In the genomic region with DNA sequence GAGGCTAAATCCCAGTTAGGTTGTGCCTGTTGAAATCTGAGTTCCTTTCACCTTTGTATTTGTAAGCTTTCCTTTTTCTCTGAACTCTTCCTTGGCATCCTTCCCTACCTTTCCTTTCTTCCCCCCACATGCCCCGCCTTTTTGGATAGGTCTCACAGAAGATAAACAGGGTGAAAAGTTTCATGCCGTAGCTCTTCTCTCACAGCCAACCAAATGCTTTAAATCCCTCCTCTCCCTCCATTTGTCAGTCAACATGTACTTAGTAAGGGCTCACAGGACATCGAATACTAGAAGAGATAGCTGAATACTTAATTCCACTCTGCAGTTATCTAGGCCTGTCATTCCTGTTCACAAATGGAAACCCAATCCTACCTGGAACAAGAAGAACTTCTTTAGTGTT, we compare ENCODE assay signal across 24 cellular contexts.
DNase-seq lines count a peak whose midpoint lies in the region; ATAC-seq and FAIRE-seq lines count a peak whose summit lies in the region.
"Had no signal": no experiment of that assay in that cellular context is flagged by ENCODE, and none has a peak within 500 bp of the region (broad histone marks: within the 10 kb centered on the region; RNA-seq: fewer than 3 reads in every experiment).

No MANE protein-coding gene starts in this region.

- H3K36me3 ChIP-seq in small intestine (ENCODE audit: control insufficient read depth in 2 of 2, insufficient read depth in 2 of 2, low read length in 2 of 2), result peaks cover 0 to 2% of the 10 kb centered on the region in 2 donors
- H3K36me3 ChIP-seq: SJCRH30 had no signal

- WGBS in small intestine, 3 donors, result 18 to 58% (median 37%) methylated on average over 3 of the region's 3 CpGs

- peaks cover 2 to 6% of the 10 kb centered on the region in 2 donors for H3K4me1 ChIP-seq in small intestine (ENCODE audit: control insufficient read depth in 2 of 2, insufficient read depth in 1 of 2, low read depth in 1 of 2, low read length in 1 of 2)
- H3K4me1 ChIP-seq: SJCRH30 had no signal

- no peaks in the 10 kb centered on the region for H3K9me3 ChIP-seq in small intestine (ENCODE audit: control insufficient read depth, low read depth)
- H3K9me3 ChIP-seq: tibial nerve had no signal

- FAIRE-seq in small intestine (lab: Jason Lieb, UNC), result no peak
- FAIRE-seq: GM12892, H1, keratinocyte, RCC 7860 had no signal

- H3K27ac ChIP-seq in small intestine (ENCODE audit: low read depth in 1 of 2, low read length in 1 of 2), result peak overlapping the region in 1 of 2 donors; percentile 73
- H3K27ac ChIP-seq: dorsolateral prefrontal cortex, SJCRH30, tibial nerve had no signal

- no peak overlapping the region for H3K4me3 ChIP-seq in small intestine (ENCODE audit: low read depth in 1 of 2, low read length in 2 of 2)
- H3K4me3 ChIP-seq: dorsolateral prefrontal cortex, SJCRH30, smooth muscle cell, tibial nerve had no signal

- H3K27me3 ChIP-seq in small intestine (ENCODE audit: control insufficient read depth in 2 of 2, insufficient read depth in 2 of 2, low read length in 2 of 2), result no peaks in the 10 kb centered on the region
- H3K27me3 ChIP-seq: dorsolateral prefrontal cortex, SJCRH30, tibial nerve had no signal

- ATAC-seq in Right ventricle myocardium inferior, result peak; percentile 86
- ATAC-seq in Right ventricle myocardium superior (ENCODE audit: poor library complexity), result peak; percentile 84
- ATAC-seq in left lobe of liver, result peak; percentile 89
- ATAC-seq: activated naive CD4-positive, alpha-beta T cell treated with anti-CD3 and anti-CD28 coated beads, Interleukin-2, amount 50 U/mL, for 72 hours had no signal

- intact Hi-C loops in Right ventricle myocardium inferior (cut with DNase I), result loop anchor here (10.0 kb wide), 1 partner anchor 454 kb away; no protein-coding TSS in a partner anchor
- intact Hi-C loops in cardiac septum (cut with DNase I), result no loop called here
- intact Hi-C loops in Right ventricle myocardium superior (cut with DNase I), result no loop called here

- no peak for DNase-seq in Right ventricle myocardium inferior (ENCODE audit: missing footprints)
- no peak for DNase-seq in cardiac septum (ENCODE audit: low spot score)
- no peak for DNase-seq in Right ventricle myocardium superior
- peak; percentile 56 for DNase-seq in left lobe of liver (ENCODE audit: low spot score)
- peak; percentile 25 for DNase-seq in small intestine
- DNase-seq in occipital lobe (lab: John Stamatoyannopoulos, UW), result no peak
- no peak for DNase-seq in NCI-H187 (lab: John Stamatoyannopoulos, UW)
- DNase-seq in NCI-H2081 treated with DMSO at 0.1 percent for 48 hours (lab: John Stamatoyannopoulos, UW), result no peak
- DNase-seq: activated CD4-positive, alpha-beta memory T cell treated with anti-CD3 and anti-CD28 coated beads for 36 hours; activated CD8-positive, alpha-beta memory T cell treated with anti-CD3 and anti-CD28 coated beads, Interleukin-2, amount 50 U/mL, for 48 hours; aorta; CD4-positive, alpha-beta memory T cell; dorsolateral prefrontal cortex; NCI-H1092 treated with DMSO at 0.1 percent for 48 hours; NCI-H187 treated with DMSO at 0.1 percent for 48 hours; SJCRH30; stimulated activated CD4-positive, alpha-beta T cell treated with anti-CD3 and anti-CD28 coated beads, Interleukin-1b, Interleukin-23, amount 100 ng/mL, for 48 hours had no signal

Comparison
In these comparisons a context has a peak if more than half of its experiments do, and no peak if none do; other contexts are left out.
1. DNase-seq: peak in left lobe of liver (single experiment) and small intestine (single experiment); none in Right ventricle myocardium inferior (single experiment), cardiac septum (single experiment), Right ventricle myocardium superior (single experiment), occipital lobe (single experiment), NCI-H187 (0 of 2) and NCI-H2081 treated with DMSO at 0.1 percent for 48 hours (single experiment).
2. Peak in every context shown above with its lines, with median percentiles within 50 percentile points of each other: ATAC-seq.